In the genomic region with DNA sequence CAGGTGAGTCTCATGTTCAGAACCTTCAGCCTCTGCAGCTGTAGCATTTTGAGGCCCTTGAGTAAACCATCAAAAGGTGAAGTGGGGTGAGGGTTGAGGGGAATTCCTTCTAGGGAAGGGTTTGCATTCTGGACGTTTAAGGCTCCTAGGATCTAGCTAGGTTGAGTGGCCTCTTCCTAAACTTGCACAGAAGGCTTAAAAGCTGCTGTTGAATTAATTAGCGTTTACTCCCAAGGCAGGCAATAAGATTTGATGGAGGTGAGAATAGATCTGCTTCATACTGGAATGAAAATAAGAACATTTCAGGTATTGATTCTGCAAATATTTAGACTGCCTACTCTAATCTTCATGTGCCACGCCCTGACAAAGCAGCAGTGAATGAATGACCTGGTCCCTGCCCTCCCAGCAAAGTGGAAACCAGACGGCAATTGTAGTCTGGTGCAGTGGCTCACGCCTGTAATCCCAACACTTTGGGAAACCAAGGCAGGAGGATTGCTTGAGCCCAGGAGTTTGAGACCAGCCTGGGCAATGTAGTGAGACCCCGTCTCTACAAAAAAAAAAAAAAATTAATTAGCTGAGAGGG, we compare ENCODE assay signal across 1 cellular context.
A peak's percentile ranks its signal among the peaks of the same experiment; 100 is the strongest.
TF ChIP-seq lines count a peak whose summit lies in the region.

No MANE protein-coding gene starts in this region.

TF ChIP-seq in HepG2, 621 proteins besides CTCF, POLR2A, EP300 and RAD21 (continued from another document and continues in another):
- TF ChIP-seq, protein P1, sequence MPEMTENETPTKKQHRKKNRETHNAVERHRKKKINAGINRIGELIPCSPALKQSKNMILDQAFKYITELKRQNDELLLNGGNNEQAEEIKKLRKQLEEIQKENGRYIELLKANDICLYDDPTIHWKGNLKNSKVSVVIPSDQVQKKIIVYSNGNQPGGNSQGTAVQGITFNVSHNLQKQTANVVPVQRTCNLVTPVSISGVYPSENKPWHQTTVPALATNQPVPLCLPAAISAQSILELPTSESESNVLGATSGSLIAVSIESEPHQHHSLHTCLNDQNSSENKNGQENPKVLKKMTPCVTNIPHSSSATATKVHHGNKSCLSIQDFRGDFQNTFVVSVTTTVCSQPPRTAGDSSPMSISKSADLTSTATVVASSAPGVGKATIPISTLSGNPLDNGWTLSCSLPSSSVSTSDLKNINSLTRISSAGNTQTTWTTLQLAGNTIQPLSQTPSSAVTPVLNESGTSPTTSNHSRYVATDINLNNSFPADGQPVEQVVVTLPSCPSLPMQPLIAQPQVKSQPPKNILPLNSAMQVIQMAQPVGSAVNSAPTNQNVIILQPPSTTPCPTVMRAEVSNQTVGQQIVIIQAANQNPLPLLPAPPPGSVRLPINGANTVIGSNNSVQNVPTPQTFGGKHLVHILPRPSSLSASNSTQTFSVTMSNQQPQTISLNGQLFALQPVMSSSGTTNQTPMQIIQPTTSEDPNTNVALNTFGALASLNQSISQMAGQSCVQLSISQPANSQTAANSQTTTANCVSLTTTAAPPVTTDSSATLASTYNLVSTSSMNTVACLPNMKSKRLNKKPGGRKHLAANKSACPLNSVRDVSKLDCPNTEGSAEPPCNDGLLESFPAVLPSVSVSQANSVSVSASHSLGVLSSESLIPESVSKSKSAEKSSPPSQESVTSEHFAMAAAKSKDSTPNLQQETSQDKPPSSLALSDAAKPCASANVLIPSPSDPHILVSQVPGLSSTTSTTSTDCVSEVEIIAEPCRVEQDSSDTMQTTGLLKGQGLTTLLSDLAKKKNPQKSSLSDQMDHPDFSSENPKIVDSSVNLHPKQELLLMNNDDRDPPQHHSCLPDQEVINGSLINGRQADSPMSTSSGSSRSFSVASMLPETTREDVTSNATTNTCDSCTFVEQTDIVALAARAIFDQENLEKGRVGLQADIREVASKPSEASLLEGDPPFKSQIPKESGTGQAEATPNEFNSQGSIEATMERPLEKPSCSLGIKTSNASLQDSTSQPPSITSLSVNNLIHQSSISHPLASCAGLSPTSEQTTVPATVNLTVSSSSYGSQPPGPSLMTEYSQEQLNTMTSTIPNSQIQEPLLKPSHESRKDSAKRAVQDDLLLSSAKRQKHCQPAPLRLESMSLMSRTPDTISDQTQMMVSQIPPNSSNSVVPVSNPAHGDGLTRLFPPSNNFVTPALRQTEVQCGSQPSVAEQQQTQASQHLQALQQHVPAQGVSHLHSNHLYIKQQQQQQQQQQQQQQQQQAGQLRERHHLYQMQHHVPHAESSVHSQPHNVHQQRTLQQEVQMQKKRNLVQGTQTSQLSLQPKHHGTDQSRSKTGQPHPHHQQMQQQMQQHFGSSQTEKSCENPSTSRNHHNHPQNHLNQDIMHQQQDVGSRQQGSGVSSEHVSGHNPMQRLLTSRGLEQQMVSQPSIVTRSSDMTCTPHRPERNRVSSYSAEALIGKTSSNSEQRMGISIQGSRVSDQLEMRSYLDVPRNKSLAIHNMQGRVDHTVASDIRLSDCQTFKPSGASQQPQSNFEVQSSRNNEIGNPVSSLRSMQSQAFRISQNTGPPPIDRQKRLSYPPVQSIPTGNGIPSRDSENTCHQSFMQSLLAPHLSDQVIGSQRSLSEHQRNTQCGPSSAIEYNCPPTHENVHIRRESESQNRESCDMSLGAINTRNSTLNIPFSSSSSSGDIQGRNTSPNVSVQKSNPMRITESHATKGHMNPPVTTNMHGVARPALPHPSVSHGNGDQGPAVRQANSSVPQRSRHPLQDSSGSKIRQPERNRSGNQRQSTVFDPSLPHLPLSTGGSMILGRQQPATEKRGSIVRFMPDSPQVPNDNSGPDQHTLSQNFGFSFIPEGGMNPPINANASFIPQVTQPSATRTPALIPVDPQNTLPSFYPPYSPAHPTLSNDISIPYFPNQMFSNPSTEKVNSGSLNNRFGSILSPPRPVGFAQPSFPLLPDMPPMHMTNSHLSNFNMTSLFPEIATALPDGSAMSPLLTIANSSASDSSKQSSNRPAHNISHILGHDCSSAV (CRISPR knock-in tag; IDR thresholded peaks at IDR 0.05; ENCODE audit: borderline replicate concordance) = no peak
- TF ChIP-seq, protein P2, sequence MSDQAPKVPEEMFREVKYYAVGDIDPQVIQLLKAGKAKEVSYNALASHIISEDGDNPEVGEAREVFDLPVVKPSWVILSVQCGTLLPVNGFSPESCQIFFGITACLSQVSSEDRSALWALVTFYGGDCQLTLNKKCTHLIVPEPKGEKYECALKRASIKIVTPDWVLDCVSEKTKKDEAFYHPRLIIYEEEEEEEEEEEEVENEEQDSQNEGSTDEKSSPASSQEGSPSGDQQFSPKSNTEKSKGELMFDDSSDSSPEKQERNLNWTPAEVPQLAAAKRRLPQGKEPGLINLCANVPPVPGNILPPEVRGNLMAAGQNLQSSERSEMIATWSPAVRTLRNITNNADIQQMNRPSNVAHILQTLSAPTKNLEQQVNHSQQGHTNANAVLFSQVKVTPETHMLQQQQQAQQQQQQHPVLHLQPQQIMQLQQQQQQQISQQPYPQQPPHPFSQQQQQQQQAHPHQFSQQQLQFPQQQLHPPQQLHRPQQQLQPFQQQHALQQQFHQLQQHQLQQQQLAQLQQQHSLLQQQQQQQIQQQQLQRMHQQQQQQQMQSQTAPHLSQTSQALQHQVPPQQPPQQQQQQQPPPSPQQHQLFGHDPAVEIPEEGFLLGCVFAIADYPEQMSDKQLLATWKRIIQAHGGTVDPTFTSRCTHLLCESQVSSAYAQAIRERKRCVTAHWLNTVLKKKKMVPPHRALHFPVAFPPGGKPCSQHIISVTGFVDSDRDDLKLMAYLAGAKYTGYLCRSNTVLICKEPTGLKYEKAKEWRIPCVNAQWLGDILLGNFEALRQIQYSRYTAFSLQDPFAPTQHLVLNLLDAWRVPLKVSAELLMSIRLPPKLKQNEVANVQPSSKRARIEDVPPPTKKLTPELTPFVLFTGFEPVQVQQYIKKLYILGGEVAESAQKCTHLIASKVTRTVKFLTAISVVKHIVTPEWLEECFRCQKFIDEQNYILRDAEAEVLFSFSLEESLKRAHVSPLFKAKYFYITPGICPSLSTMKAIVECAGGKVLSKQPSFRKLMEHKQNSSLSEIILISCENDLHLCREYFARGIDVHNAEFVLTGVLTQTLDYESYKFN (CRISPR knock-in tag; conservative IDR thresholded peaks at IDR 0.05) = 0 out of 2 replicates have a peak, but pooled peaks have one; percentile 25
- TF ChIP-seq DMAP1 (CRISPR knock-in tag; IDR thresholded peaks at IDR 0.05) = no peak
- no peak for TF ChIP-seq ZNF446 (CRISPR knock-in tag; IDR thresholded peaks at IDR 0.05)
- TF ChIP-seq RFX1 (IDR thresholded peaks at IDR 0.05) = no peak
- TF ChIP-seq CREB3 (CRISPR knock-in tag; IDR thresholded peaks at IDR 0.05) = no peak
- TF ChIP-seq AGO2 (optimal IDR thresholded peaks at IDR 0.05; ENCODE audit: low read depth, low read length) = no peak
- TF ChIP-seq, protein P3, sequence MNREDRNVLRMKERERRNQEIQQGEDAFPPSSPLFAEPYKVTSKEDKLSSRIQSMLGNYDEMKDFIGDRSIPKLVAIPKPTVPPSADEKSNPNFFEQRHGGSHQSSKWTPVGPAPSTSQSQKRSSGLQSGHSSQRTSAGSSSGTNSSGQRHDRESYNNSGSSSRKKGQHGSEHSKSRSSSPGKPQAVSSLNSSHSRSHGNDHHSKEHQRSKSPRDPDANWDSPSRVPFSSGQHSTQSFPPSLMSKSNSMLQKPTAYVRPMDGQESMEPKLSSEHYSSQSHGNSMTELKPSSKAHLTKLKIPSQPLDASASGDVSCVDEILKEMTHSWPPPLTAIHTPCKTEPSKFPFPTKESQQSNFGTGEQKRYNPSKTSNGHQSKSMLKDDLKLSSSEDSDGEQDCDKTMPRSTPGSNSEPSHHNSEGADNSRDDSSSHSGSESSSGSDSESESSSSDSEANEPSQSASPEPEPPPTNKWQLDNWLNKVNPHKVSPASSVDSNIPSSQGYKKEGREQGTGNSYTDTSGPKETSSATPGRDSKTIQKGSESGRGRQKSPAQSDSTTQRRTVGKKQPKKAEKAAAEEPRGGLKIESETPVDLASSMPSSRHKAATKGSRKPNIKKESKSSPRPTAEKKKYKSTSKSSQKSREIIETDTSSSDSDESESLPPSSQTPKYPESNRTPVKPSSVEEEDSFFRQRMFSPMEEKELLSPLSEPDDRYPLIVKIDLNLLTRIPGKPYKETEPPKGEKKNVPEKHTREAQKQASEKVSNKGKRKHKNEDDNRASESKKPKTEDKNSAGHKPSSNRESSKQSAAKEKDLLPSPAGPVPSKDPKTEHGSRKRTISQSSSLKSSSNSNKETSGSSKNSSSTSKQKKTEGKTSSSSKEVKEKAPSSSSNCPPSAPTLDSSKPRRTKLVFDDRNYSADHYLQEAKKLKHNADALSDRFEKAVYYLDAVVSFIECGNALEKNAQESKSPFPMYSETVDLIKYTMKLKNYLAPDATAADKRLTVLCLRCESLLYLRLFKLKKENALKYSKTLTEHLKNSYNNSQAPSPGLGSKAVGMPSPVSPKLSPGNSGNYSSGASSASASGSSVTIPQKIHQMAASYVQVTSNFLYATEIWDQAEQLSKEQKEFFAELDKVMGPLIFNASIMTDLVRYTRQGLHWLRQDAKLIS (CRISPR knock-in tag; IDR thresholded peaks at IDR 0.05) = no peak
- no peak for TF ChIP-seq MATR3 (CRISPR knock-in tag; IDR thresholded peaks at IDR 0.05)
- TF ChIP-seq, protein P4, sequence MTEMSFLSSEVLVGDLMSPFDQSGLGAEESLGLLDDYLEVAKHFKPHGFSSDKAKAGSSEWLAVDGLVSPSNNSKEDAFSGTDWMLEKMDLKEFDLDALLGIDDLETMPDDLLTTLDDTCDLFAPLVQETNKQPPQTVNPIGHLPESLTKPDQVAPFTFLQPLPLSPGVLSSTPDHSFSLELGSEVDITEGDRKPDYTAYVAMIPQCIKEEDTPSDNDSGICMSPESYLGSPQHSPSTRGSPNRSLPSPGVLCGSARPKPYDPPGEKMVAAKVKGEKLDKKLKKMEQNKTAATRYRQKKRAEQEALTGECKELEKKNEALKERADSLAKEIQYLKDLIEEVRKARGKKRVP (CRISPR knock-in tag; IDR thresholded peaks at IDR 0.05) = no peak
- TF ChIP-seq, protein P5, sequence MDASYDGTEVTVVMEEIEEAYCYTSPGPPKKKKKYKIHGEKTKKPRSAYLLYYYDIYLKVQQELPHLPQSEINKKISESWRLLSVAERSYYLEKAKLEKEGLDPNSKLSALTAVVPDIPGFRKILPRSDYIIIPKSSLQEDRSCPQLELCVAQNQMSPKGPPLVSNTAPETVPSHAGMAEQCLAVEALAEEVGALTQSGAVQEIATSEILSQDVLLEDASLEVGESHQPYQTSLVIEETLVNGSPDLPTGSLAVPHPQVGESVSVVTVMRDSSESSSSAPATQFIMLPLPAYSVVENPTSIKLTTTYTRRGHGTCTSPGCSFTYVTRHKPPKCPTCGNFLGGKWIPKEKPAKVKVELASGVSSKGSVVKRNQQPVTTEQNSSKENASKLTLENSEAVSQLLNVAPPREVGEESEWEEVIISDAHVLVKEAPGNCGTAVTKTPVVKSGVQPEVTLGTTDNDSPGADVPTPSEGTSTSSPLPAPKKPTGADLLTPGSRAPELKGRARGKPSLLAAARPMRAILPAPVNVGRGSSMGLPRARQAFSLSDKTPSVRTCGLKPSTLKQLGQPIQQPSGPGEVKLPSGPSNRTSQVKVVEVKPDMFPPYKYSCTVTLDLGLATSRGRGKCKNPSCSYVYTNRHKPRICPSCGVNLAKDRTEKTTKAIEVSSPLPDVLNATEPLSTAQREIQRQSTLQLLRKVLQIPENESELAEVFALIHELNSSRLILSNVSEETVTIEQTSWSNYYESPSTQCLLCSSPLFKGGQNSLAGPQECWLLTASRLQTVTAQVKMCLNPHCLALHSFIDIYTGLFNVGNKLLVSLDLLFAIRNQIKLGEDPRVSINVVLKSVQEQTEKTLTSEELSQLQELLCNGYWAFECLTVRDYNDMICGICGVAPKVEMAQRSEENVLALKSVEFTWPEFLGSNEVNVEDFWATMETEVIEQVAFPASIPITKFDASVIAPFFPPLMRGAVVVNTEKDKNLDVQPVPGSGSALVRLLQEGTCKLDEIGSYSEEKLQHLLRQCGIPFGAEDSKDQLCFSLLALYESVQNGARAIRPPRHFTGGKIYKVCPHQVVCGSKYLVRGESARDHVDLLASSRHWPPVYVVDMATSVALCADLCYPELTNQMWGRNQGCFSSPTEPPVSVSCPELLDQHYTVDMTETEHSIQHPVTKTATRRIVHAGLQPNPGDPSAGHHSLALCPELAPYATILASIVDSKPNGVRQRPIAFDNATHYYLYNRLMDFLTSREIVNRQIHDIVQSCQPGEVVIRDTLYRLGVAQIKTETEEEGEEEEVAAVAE (CRISPR knock-in tag; IDR thresholded peaks at IDR 0.05; ENCODE audit: borderline replicate concordance) = no peak
- no peak for TF ChIP-seq SIX1 (CRISPR knock-in tag; IDR thresholded peaks at IDR 0.05; ENCODE audit: borderline replicate concordance)
- TF ChIP-seq CAMTA2 (CRISPR knock-in tag; IDR thresholded peaks at IDR 0.05; ENCODE audit: borderline replicate concordance) = no peak
- TF ChIP-seq ZNF646 (CRISPR knock-in tag; IDR thresholded peaks at IDR 0.05) = no peak
